25 cellular contexts compared by ENCODE assay signal in the genomic region with DNA sequence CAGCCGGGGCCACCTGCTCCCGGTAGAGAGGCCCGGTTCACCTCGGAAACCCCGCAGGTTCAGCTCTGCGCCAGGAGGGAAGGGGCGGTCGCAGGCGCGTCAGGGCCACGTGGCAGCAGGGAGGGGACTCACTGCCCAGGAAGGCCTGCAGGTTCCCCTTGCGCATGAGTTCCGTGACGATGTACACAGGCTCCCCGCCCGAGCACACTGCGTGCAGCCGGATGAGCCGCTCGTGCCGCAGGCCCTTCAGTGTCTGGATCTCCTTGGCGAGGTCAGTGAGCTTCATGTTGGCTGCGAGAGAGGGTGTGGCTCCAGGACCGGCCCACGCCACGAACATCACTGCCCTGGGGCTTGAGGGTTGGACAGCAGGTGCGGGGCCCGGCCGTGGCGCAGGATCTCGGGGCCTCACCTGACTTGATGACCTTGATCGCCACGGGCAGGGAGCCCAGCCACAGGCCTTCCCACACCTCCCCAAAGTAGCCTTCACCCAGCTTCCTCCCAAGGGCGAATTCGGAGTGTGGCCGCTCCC. TPM values are rescaled to one million over a fixed set of nuclear protein-coding genes. Genes with fewer than 3 reads are reported as not detected.
DNase-seq lines count a peak whose midpoint lies in the region; ATAC-seq and TF ChIP-seq lines count a peak whose summit lies in the region.
"Had no signal": no experiment of that assay in that cellular context is flagged by ENCODE, and none has a peak within 500 bp of the region (broad histone marks: within the 10 kb centered on the region; RNA-seq: fewer than 3 reads in every experiment).

No MANE protein-coding gene starts in this region.

- intact Hi-C loops in activated B cell treated with CpG ODN at 0.5 μM for 24 hours (cut with micrococcal nuclease) = loop anchor here (1.0 kb wide), 2 partner anchors 10 to 25 kb away; no protein-coding TSS in a partner anchor

- POLR2A ChIA-PET in activated B cell treated with CpG ODN at 0.5 μM for 24 hours (lab: Charles Lee) = interaction anchor here (0.5 to 1.8 kb wide), 12 partner anchors 10 to 684 kb away, joined by 3 to 13 read pairs (median 4); partner anchors contain the start of genes FNDC11 and HELZ2

- H3K4me1 Mint-ChIP-seq in activated B cell treated with CpG ODN at 0.5 μM for 24 hours (peaks cover 50% of the 10 kb centered on the region), memory B cell (peaks cover 29% of the 10 kb centered on the region)
- H3K4me1 Mint-ChIP-seq: nephron progenitor cell had no signal

- TF ChIP-seq CTCF in activated B cell treated with CpG ODN at 0.5 μM for 24 hours (IDR thresholded peaks at IDR 0.05) (no peak), omental fat pad (IDR thresholded peaks at IDR 0.05) (no peak)

- peak; percentile 66 for DNase-seq in DMS153 (lab: John Stamatoyannopoulos, UW)
- DNase-seq in NCI-H69 (lab: John Stamatoyannopoulos, UW) = peak; percentile 87
- DNase-seq in activated B cell treated with CpG ODN at 0.5 μM for 24 hours = no peak
- DNase-seq in memory B cell (ENCODE audit: low spot score in 2 of 2) = peak in 1 of 2 donors; percentile 42
- no peak for DNase-seq in omental fat pad (ENCODE audit: low spot score)
- DNase-seq in T1000 (lab: John Stamatoyannopoulos, UW) = no peak
- DNase-seq in MV-4-11 (lab: John Stamatoyannopoulos, UW) = no peak
- DNase-seq: activated CD4-positive, alpha-beta T cell treated with anti-CD3 and anti-CD28 coated beads for 1 hour; activated gamma-delta T cell treated with Interleukin-2 at 50 U/mL for 16 hours; effector CD4-positive, alpha-beta T cell; foreskin melanocyte; hippocampal formation; MM.1S; NCI-H2171; nephron progenitor cell; SIG-M5; stimulated activated CD4-positive, alpha-beta T cell treated with anti-CD3 and anti-CD28 coated beads, Interleukin-12 subunit alpha, Interleukin-12 subunit beta, amount 100 ng/mL, for 4 hours; stimulated activated CD4-positive, alpha-beta T cell treated with anti-CD3 and anti-CD28 coated beads, Interleukin-4, amount 100 ng/mL, for 24 hours; stimulated activated naive CD4-positive, alpha-beta T cell treated with Interleukin-2 at 50 U/mL for 16 hours; T-cell had no signal

- CTCF ChIA-PET in activated B cell treated with CpG ODN at 0.5 μM for 24 hours (lab: Charles Lee) = interaction anchor here (1.5 kb wide), 1 partner anchor 323 kb away, joined by 3 read pairs; the partner anchor contains the start of gene TPD52L2

- H3K9me3 Mint-ChIP-seq in activated B cell treated with CpG ODN at 0.5 μM for 24 hours (no peaks in the 10 kb centered on the region), memory B cell (no peaks in the 10 kb centered on the region)
- H3K9me3 Mint-ChIP-seq: nephron progenitor cell, T-cell had no signal

- H3K27ac Mint-ChIP-seq in activated B cell treated with CpG ODN at 0.5 μM for 24 hours (peak overlapping the region; percentile 70), memory B cell (peak overlapping the region; percentile 92)
- H3K27ac Mint-ChIP-seq: nephron progenitor cell, T-cell had no signal

- H3K27me3 Mint-ChIP-seq in activated B cell treated with CpG ODN at 0.5 μM for 24 hours (no peaks in the 10 kb centered on the region), memory B cell (peaks cover 5% of the 10 kb centered on the region)

- H3K36me3 Mint-ChIP-seq in activated B cell treated with CpG ODN at 0.5 μM for 24 hours (ENCODE audit: low read depth) = no peaks in the 10 kb centered on the region
- H3K36me3 Mint-ChIP-seq in memory B cell = no peaks in the 10 kb centered on the region
- H3K36me3 Mint-ChIP-seq: T-cell had no signal

- peak overlapping the region; percentile 63 for H3K4me3 Mint-ChIP-seq in activated B cell treated with CpG ODN at 0.5 μM for 24 hours
- H3K4me3 Mint-ChIP-seq in memory B cell = peak overlapping the region; percentile 84
- H3K4me3 Mint-ChIP-seq: nephron progenitor cell, T-cell had no signal

- ATAC-seq in activated B cell treated with CpG ODN at 0.5 μM for 24 hours (ENCODE audit: low read depth) (no peak), memory B cell (ENCODE audit: low read depth) (peak; percentile 22), omental fat pad (ENCODE audit: low FRiP score) (no peak), HG03025 (IDR thresholded peaks at IDR 0.05; ENCODE audit: low FRiP score, unreplicated experiment) (no peak)
- ATAC-seq: body of pancreas, mucosa of descending colon, T-cell had no signal

RNA-seq across cellular contexts. Expression of gene PTK6, which starts 4.9 kb away (rescaled TPM):
- total RNA-seq in activated B cell treated with CpG ODN at 0.5 μM for 24 hours (0.49 and 0.69 TPM in 2 replicates), omental fat pad (under 1 TPM in 3 of 4 donors, not detected in 1; 0.12 to 0.63 (median 0.28) TPM)
- total RNA-seq: cerebellum had no signal

RNA-seq across cellular contexts. Expression of gene SRMS, which starts 5.5 kb away (rescaled TPM):
- total RNA-seq in activated B cell treated with CpG ODN at 0.5 μM for 24 hours (0.16 TPM in 1 of 2 replicates, not detected in the other), omental fat pad (not detected)
- total RNA-seq: body of pancreas, cerebellum, T-cell, thoracic aorta had no signal

RNA-seq across cellular contexts. Expression of gene FNDC11, which starts 11.9 kb away (rescaled TPM):
- total RNA-seq in activated B cell treated with CpG ODN at 0.5 μM for 24 hours (0.78 and 1.3 TPM in 2 replicates), omental fat pad (under 1 TPM in 2 of 4 donors, not detected in 2; 0.19 to 0.38 TPM)

RNA-seq across cellular contexts. Expression of gene PPDPF, which starts 21.5 kb away (rescaled TPM):
- total RNA-seq in activated B cell treated with CpG ODN at 0.5 μM for 24 hours (170 and 172 TPM in 2 replicates), omental fat pad (100 to 1,000 TPM in 1 of 4 donors, 10 to 100 TPM in 3; 22.2 to 108 (median 75.8) TPM)

RNA-seq across cellular contexts. Expression of gene HELZ2, which starts 31.9 kb away (rescaled TPM):
- total RNA-seq in activated B cell treated with CpG ODN at 0.5 μM for 24 hours (25.4 and 28.9 TPM in 2 replicates), omental fat pad (10 to 100 TPM; 12.1 to 58.1 (median 31.8) TPM)

Comparison
In these comparisons a context has a peak if more than half of its experiments do, and no peak if none do; other contexts are left out.
1. DNase-seq: peak in DMS153 (single experiment) and NCI-H69 (single experiment); none in activated B cell treated with CpG ODN at 0.5 μM for 24 hours (single experiment), omental fat pad (single experiment), T1000 (single experiment) and MV-4-11 (single experiment).